33 cellular contexts compared by ENCODE assay signal in the genomic region with DNA sequence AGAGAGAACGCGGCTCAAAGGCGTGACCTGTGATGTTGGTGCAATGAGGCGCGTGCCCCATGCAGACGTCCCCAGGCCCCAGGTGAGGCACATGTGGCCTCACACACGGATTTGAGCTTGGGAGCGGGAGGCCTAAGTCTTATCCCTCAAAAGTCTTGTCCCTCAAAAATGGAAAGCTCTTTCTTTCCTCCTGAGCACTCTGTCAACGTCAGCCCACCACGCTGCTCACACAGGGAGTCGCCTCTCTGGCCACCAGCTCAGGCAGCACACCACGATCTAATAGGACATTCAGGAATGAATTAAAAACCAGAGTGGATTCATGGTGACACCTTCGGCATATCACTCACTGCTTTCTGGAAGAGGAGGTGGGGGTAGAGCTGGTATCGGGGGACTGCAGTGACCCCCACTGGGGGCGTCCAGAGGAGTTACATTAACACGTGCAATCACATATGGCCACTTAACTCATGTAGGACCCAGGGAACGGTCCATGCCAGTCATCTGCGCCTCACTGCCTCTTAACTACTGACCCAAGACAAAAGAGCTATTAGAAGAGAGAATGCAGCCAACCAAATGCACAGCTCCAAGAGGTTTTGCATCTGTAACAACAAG. TPM values are rescaled to one million over a fixed set of nuclear protein-coding genes. Genes with fewer than 3 reads are reported as not detected.
"Had no signal": no experiment of that assay in that cellular context is flagged by ENCODE, and none has a peak within 500 bp of the region (broad histone marks: within the 10 kb centered on the region; RNA-seq: fewer than 3 reads in every experiment).

No MANE protein-coding gene starts in this region.

- ATAC-seq: activated CD8-positive, alpha-beta T cell treated with anti-CD3 and anti-CD28 coated beads for 36 hours; activated T-cell treated with anti-CD3 and anti-CD28 coated beads, Interleukin-2, amount 50 U/mL, for 72 hours; activated T-helper 17 cell treated with anti-CD3 and anti-CD28 coated beads, Interleukin-2, amount 50 U/mL, for 72 hours had no signal

- H3K36me3 ChIP-seq: ascending aorta, MG63, SJCRH30, WERI-Rb-1 had no signal

- H3K4me1 Mint-ChIP-seq: activated naive CD4-positive, alpha-beta T cell treated with anti-CD3 and anti-CD28 coated beads, Interleukin-2, amount 50 U/mL, for 24 hours; activated T-helper 17 cell treated with anti-CD3 and anti-CD28 coated beads, Interleukin-2, amount 50 U/mL, for 72 hours had no signal

- H3K9me3 Mint-ChIP-seq: activated CD8-positive, alpha-beta T cell treated with anti-CD3 and anti-CD28 coated beads for 36 hours; activated naive CD4-positive, alpha-beta T cell treated with anti-CD3 and anti-CD28 coated beads, Interleukin-2, amount 50 U/mL, for 24 hours; activated naive CD8-positive, alpha-beta T cell treated with anti-CD3 and anti-CD28 coated beads, Interleukin-2, amount 10 ng/mL, durations not matched to agents 7 days and 5 days; activated T-cell treated with anti-CD3 and anti-CD28 coated beads, Interleukin-2, amount 50 U/mL, for 72 hours; activated T-helper 17 cell treated with anti-CD3 and anti-CD28 coated beads, Interleukin-2, amount 50 U/mL, for 72 hours had no signal

- H3K36me3 Mint-ChIP-seq: activated naive CD4-positive, alpha-beta T cell treated with anti-CD3 and anti-CD28 coated beads, Interleukin-2, amount 50 U/mL, for 24 hours; activated naive CD8-positive, alpha-beta T cell treated with anti-CD3 and anti-CD28 coated beads, Interleukin-2, amount 10 ng/mL, durations not matched to agents 7 days and 5 days had no signal

- H3K9me3 ChIP-seq: ascending aorta, MG63, SJCRH30 had no signal

- H3K27me3 Mint-ChIP-seq: activated naive CD4-positive, alpha-beta T cell treated with anti-CD3 and anti-CD28 coated beads, Interleukin-2, amount 50 U/mL, for 24 hours; activated T-helper 17 cell treated with anti-CD3 and anti-CD28 coated beads, Interleukin-2, amount 50 U/mL, for 72 hours had no signal

- H3K27ac ChIP-seq: ascending aorta, SJCRH30, SK-N-MC, WERI-Rb-1 had no signal

- H3K4me3 Mint-ChIP-seq: activated CD8-positive, alpha-beta T cell treated with anti-CD3 and anti-CD28 coated beads for 36 hours; activated naive CD4-positive, alpha-beta T cell treated with anti-CD3 and anti-CD28 coated beads, Interleukin-2, amount 50 U/mL, for 24 hours; activated naive CD8-positive, alpha-beta T cell treated with anti-CD3 and anti-CD28 coated beads, Interleukin-2, amount 10 ng/mL, durations not matched to agents 7 days and 5 days; activated T-cell treated with anti-CD3 and anti-CD28 coated beads, Interleukin-2, amount 50 U/mL, for 72 hours; activated T-helper 17 cell treated with anti-CD3 and anti-CD28 coated beads, Interleukin-2, amount 50 U/mL, for 72 hours had no signal

- H3K27ac Mint-ChIP-seq: activated CD8-positive, alpha-beta T cell treated with anti-CD3 and anti-CD28 coated beads for 36 hours; activated naive CD4-positive, alpha-beta T cell treated with anti-CD3 and anti-CD28 coated beads, Interleukin-2, amount 50 U/mL, for 24 hours; activated naive CD8-positive, alpha-beta T cell treated with anti-CD3 and anti-CD28 coated beads, Interleukin-2, amount 10 ng/mL, durations not matched to agents 7 days and 5 days; activated T-cell treated with anti-CD3 and anti-CD28 coated beads, Interleukin-2, amount 50 U/mL, for 72 hours; activated T-helper 17 cell treated with anti-CD3 and anti-CD28 coated beads, Interleukin-2, amount 50 U/mL, for 72 hours had no signal

- H3K4me3 ChIP-seq: ascending aorta, MG63, SJCRH30, SK-N-MC had no signal

- H3K4me1 ChIP-seq: ascending aorta, SJCRH30 had no signal

- H3K27me3 ChIP-seq: ascending aorta, MG63, SJCRH30 had no signal

- DNase-seq: activated CD4-positive, alpha-beta T cell treated with anti-CD3 and anti-CD28 coated beads for 1 hour; activated CD4-positive, alpha-beta T cell treated with anti-CD3 and anti-CD28 coated beads for 48 hours; activated CD4-positive, alpha-beta T cell treated with anti-CD3 and anti-CD28 coated beads, Interleukin-2, amount 50 U/mL, for 4 hours; activated CD4-positive, CD25-positive, alpha-beta regulatory T cell; activated CD8-positive, alpha-beta T cell treated with anti-CD3 and anti-CD28 coated beads for 36 hours; activated effector memory CD4-positive, alpha-beta T cell treated with anti-CD3 and anti-CD28 coated beads, Interleukin-2, amount 50 U/mL, for 16 hours; activated naive CD4-positive, alpha-beta T cell; activated naive CD8-positive, alpha-beta T cell treated with anti-CD3 and anti-CD28 coated beads, Interleukin-2, amount 10 ng/mL, durations not matched to agents 7 days and 5 days; activated T-cell treated with anti-CD3 and anti-CD28 coated beads, Interleukin-2, amount 50 U/mL, for 1 hour; activated T-cell treated with anti-CD3 and anti-CD28 coated beads, Interleukin-2, amount 50 U/mL, for 72 hours; amygdala; Kasumi-1; MG63; NCI-H1048; NCI-H1105 treated with DMSO at 0.1 percent for 48 hours; NCI-H1436; NCI-H1694; NCI-H1930; NCI-H2081 treated with DMSO at 0.1 percent for 48 hours; NCI-H226; NCI-H446 treated with DMSO at 0.1 percent for 48 hours; NCI-H524; NCI-H69; SHP77; SJCRH30; T1000; WERI-Rb-1 had no signal

RNA-seq across cellular contexts. Expression of a gene that starts 57.9 kb away (rescaled TPM):
- total RNA-seq: activated CD8-positive, alpha-beta memory T cell treated with anti-CD3 and anti-CD28 coated beads for 36 hours; activated CD8-positive, alpha-beta T cell treated with anti-CD3 and anti-CD28 coated beads for 36 hours; ascending aorta; RPMI7951; SJCRH30 had no signal
